Comparison of ENCODE assay signal across 14 cellular contexts in the genomic region with DNA sequence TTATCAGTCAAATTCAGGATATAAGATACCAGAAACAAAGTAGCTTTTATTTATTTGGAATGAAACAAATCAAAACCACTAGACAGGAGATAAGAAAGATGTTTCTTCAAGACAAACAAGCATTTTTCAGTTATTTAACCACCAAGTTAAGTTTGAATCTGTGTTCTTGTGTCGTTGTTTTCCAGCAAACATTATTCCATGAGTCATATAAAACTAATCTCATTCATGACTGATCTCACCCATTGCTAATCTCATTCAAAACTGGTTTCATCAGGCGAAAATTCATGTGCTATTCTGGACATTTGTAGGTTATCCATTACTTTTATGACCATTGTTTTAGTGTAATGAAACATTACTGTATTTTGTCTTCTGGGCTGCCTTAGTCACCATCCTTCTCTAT.
A peak's percentile ranks its signal among the peaks of the same experiment; 100 is the strongest.
DNase-seq lines count a peak whose midpoint lies in the region; ATAC-seq and TF ChIP-seq lines count a peak whose summit lies in the region.
"Had no signal": no experiment of that assay in that cellular context is flagged by ENCODE, and none has a peak within 500 bp of the region (broad histone marks: within the 10 kb centered on the region; RNA-seq: fewer than 3 reads in every experiment).

No MANE protein-coding gene starts in this region.

- no peaks in the 10 kb centered on the region for H3K4me1 ChIP-seq in thyroid gland

- WGBS in thyroid gland, 2 donors, result 92 to 93% methylated on average over 2 of the region's 2 CpGs

- intact Hi-C loops in thyroid gland (cut with DNase I), result no loop called here

- DNase-seq in COLO829 (ENCODE audit: low spot score), result peak; percentile 68
- DNase-seq in HPDE6-E6E7 (ENCODE audit: extremely low spot score), result peak; percentile 7
- DNase-seq in astrocyte of the hippocampus (ENCODE audit: low read depth, low spot score), result peak; percentile 47
- DNase-seq in iris pigment epithelial cell (ENCODE audit: low read depth), result peak; percentile 85
- DNase-seq in SKM-1 (lab: John Stamatoyannopoulos, UW; ENCODE audit: unreplicated experiment), result no peak
- no peak for DNase-seq in thyroid gland
- DNase-seq in WERI-Rb-1, result no peak
- DNase-seq: activated T-cell treated with anti-CD3 and anti-CD28 coated beads, Interleukin-2, amount 50 U/mL, for 1 hour; amygdala; effector CD4-positive, alpha-beta T cell; left ventricle myocardium inferior; NCI-H187 had no signal

- no peak for ATAC-seq in GM18909 (IDR thresholded peaks at IDR 0.05; ENCODE audit: poor library complexity, unreplicated experiment)

- H3K4me3 ChIP-seq in thyroid gland (replicated peaks in 1 of 3), result no peak overlapping the region
- no peak overlapping the region for H3K4me3 ChIP-seq in WERI-Rb-1 (ENCODE audit: low read depth, low read length)
- H3K4me3 ChIP-seq: left ventricle myocardium inferior, skin epidermis had no signal

- TF ChIP-seq POLR2A in thyroid gland (IDR thresholded peaks at IDR 0.05), result no peak

- no peaks in the 10 kb centered on the region for H3K9me3 ChIP-seq in thyroid gland
- H3K9me3 ChIP-seq in WERI-Rb-1 (ENCODE audit: severe bottlenecking), result no peaks in the 10 kb centered on the region
- H3K9me3 ChIP-seq: left ventricle myocardium inferior had no signal

- H3K36me3 ChIP-seq in thyroid gland (no peaks in the 10 kb centered on the region), WERI-Rb-1 (no peaks in the 10 kb centered on the region)
- H3K36me3 ChIP-seq: left ventricle myocardium inferior had no signal

- H3K27me3 ChIP-seq in thyroid gland (no peaks in the 10 kb centered on the region), WERI-Rb-1 (ENCODE audit: insufficient read depth, low read depth, severe bottlenecking) (no peaks in the 10 kb centered on the region)

- TF ChIP-seq CTCF in thyroid gland (IDR thresholded peaks at IDR 0.05) (no peak), WERI-Rb-1 (IDR thresholded peaks at IDR 0.05; ENCODE audit: low read depth, low read length) (no peak)

- no peak overlapping the region for H3K27ac ChIP-seq in thyroid gland
- no peak overlapping the region for H3K27ac ChIP-seq in WERI-Rb-1
- H3K27ac ChIP-seq: left ventricle myocardium inferior had no signal

Comparison
In these comparisons a context has a peak if more than half of its experiments do, and no peak if none do; other contexts are left out.
1. DNase-seq: peak in COLO829 (single experiment), HPDE6-E6E7 (single experiment), astrocyte of the hippocampus (single experiment) and iris pigment epithelial cell (single experiment); none in SKM-1 (single experiment), thyroid gland (0 of 2) and WERI-Rb-1 (single experiment).